17 cellular contexts compared by ENCODE assay signal in the genomic region with DNA sequence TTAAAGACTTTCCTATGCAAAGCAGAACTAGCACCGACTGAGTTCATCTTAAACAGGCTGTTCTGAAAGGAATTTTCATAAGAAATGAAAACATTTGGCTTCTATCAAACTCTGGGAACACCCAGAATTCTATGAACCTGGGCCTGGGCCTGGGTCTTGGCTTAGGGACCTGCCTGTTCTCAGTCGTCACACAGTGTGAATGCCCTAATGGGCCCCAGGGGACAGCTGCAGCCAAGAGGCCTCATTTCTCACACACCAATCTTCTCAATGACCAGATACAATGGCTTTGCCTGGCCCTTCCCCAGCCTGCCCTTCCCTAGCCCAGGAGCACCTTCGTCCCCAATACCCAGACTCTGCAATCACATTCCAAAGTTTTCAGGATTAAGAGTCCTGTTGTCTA.
"Had no signal": no experiment of that assay in that cellular context is flagged by ENCODE, and none has a peak within 500 bp of the region (broad histone marks: within the 10 kb centered on the region; RNA-seq: fewer than 3 reads in every experiment).

No MANE protein-coding gene starts in this region.

- H3K4me1 Mint-ChIP-seq: naive B cell; stimulated activated effector memory CD8-positive, alpha-beta T cell treated with anti-CD3 and anti-CD28 coated beads, Interleukin-12 subunit alpha, Interleukin-12 subunit beta, amount 100 ng/mL, for 72 hours had no signal

- H3K4me3 Mint-ChIP-seq: memory B cell; naive B cell; neural crest cell; stimulated activated effector memory CD8-positive, alpha-beta T cell treated with anti-CD3 and anti-CD28 coated beads, Interleukin-12 subunit alpha, Interleukin-12 subunit beta, amount 100 ng/mL, for 72 hours; T-helper 1 cell treated with Interleukin-12 subunit alpha and Interleukin-12 subunit beta and Interleukin-4 antibody, amounts not matched to agents 30 μg/mL and 1 μg/mL, for 36 hours had no signal

- H3K27ac Mint-ChIP-seq: activated naive CD4-positive, alpha-beta T cell treated with anti-CD3 and anti-CD28 coated beads, Interleukin-2, amount 50 U/mL, for 72 hours; memory B cell; naive B cell; stimulated activated effector memory CD8-positive, alpha-beta T cell treated with anti-CD3 and anti-CD28 coated beads, Interleukin-12 subunit alpha, Interleukin-12 subunit beta, amount 100 ng/mL, for 72 hours; T-helper 1 cell treated with Interleukin-12 subunit alpha and Interleukin-12 subunit beta and Interleukin-4 antibody, amounts not matched to agents 30 μg/mL and 1 μg/mL, for 36 hours had no signal

- ATAC-seq: activated naive CD4-positive, alpha-beta T cell treated with anti-CD3 and anti-CD28 coated beads, Interleukin-2, amount 50 U/mL, for 72 hours; foreskin keratinocyte; mucosa of descending colon; right lobe of liver; stimulated activated effector memory CD8-positive, alpha-beta T cell treated with anti-CD3 and anti-CD28 coated beads, Interleukin-12 subunit alpha, Interleukin-12 subunit beta, amount 100 ng/mL, for 72 hours; upper lobe of right lung had no signal

- H3K4me1 ChIP-seq: foreskin keratinocyte, prostate gland, right lobe of liver had no signal

- H3K4me3 ChIP-seq: mucosa of descending colon, prostate gland, right lobe of liver, stomach, upper lobe of right lung had no signal

- H3K9me3 ChIP-seq: mucosa of descending colon, prostate gland, right lobe of liver, stomach, upper lobe of right lung had no signal

- H3K27me3 ChIP-seq: right lobe of liver, stomach, upper lobe of right lung had no signal

- H3K36me3 ChIP-seq: prostate gland, right lobe of liver, stomach, upper lobe of right lung had no signal

- DNase-seq: activated CD4-positive, alpha-beta T cell treated with anti-CD3 and anti-CD28 coated beads for 1 hour; activated gamma-delta T cell treated with Interleukin-2 at 50 U/mL for 16 hours; effector CD8-positive, alpha-beta T cell; foreskin keratinocyte; mucosa of descending colon; naive B cell; right lobe of liver; stimulated activated CD4-positive, alpha-beta T cell treated with anti-CD3 and anti-CD28 coated beads, Interleukin-4, amount 100 ng/mL, for 24 hours; stomach; upper lobe of right lung had no signal

- H3K27ac ChIP-seq: foreskin keratinocyte, prostate gland, right lobe of liver, stomach, upper lobe of right lung, VCaP had no signal

- H3K9me3 Mint-ChIP-seq: T-helper 1 cell treated with Interleukin-12 subunit alpha and Interleukin-12 subunit beta and Interleukin-4 antibody, amounts not matched to agents 30 μg/mL and 1 μg/mL, for 36 hours had no signal

- H3K36me3 Mint-ChIP-seq: activated naive CD4-positive, alpha-beta T cell treated with anti-CD3 and anti-CD28 coated beads, Interleukin-2, amount 50 U/mL, for 72 hours; stimulated activated effector memory CD8-positive, alpha-beta T cell treated with anti-CD3 and anti-CD28 coated beads, Interleukin-12 subunit alpha, Interleukin-12 subunit beta, amount 100 ng/mL, for 72 hours had no signal
